ENCODE assay signal across 8 cellular contexts in the genomic region with DNA sequence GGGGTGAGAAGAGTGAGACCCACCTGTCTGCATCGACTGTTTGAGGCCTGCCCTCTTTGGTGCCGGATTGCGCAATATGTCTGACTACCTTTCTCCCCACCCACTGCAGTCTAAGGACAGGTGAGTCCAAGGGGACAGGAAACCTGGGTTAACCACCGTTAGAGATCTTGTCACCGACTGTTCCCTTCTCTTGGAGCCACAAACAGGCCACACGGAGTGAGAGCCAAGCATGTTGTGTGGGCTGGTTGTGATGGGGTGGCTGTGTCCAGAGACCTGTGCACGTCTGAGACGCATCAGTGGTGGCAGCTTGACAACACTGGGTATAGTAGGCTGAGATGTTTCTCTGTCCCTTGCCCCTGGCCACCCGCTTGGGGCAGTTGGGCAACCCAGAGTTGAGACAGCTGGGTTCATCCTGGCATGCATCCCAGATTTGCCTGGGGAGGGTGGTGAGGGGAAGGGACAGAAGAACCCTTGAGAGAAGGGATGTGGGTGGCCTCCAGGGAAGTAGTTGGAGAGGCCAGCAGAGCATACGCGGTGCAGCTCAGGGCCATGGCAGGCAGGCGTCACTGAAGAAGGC. TPM values are rescaled to one million over a fixed set of nuclear protein-coding genes. Genes with fewer than 3 reads are reported as not detected.
A peak's percentile ranks its signal among the peaks of the same experiment; 100 is the strongest.
DNase-seq lines count a peak whose midpoint lies in the region; ATAC-seq lines count a peak whose summit lies in the region.

No MANE protein-coding gene starts in this region.

- H3K4me1 ChIP-seq in CD8-positive, alpha-beta memory T cell (ENCODE audit: insufficient read depth, low read length), result peaks cover 17% of the 10 kb centered on the region

- H3K9me3 Mint-ChIP-seq in CD8-positive, alpha-beta memory T cell, result no peaks in the 10 kb centered on the region
- H3K9me3 Mint-ChIP-seq in activated CD4-positive, alpha-beta T cell treated with anti-CD3 and anti-CD28 coated beads, Interleukin-2, amount 10 ng/mL, durations not matched to agents 7 days and 5 days, result no peaks in the 10 kb centered on the region

- DNase-seq in CD8-positive, alpha-beta memory T cell, result peak in 2 of 5 donors; percentile 27 to 36
- peak; percentile 87 for DNase-seq in NCI-H510A (lab: John Stamatoyannopoulos, UW)
- DNase-seq in foreskin melanocyte, result peak; percentile 62
- DNase-seq in posterior cingulate gyrus, result peak; percentile 76 to 98 (median 93)
- no peak for DNase-seq in activated CD4-positive, alpha-beta T cell treated with anti-CD3 and anti-CD28 coated beads, Interleukin-2, amount 10 ng/mL, durations not matched to agents 7 days and 5 days
- DNase-seq in GDM1 (lab: John Stamatoyannopoulos, UW), result no peak

- no peak overlapping the region for H3K27ac ChIP-seq in CD8-positive, alpha-beta memory T cell (ENCODE audit: low read depth, low read length)

- H3K27me3 Mint-ChIP-seq in CD8-positive, alpha-beta memory T cell, result no peaks in the 10 kb centered on the region
- no peaks in the 10 kb centered on the region for H3K27me3 Mint-ChIP-seq in activated CD4-positive, alpha-beta T cell treated with anti-CD3 and anti-CD28 coated beads, Interleukin-2, amount 10 ng/mL, durations not matched to agents 7 days and 5 days

- peaks cover 54 to 83% (median 61%) of the 10 kb centered on the region in 3 donors for H3K4me1 Mint-ChIP-seq in CD8-positive, alpha-beta memory T cell
- peaks cover 26% of the 10 kb centered on the region for H3K4me1 Mint-ChIP-seq in activated CD4-positive, alpha-beta T cell treated with anti-CD3 and anti-CD28 coated beads, Interleukin-2, amount 10 ng/mL, durations not matched to agents 7 days and 5 days

- peaks cover 0 to 28% (median 4%) of the 10 kb centered on the region in 3 donors for H3K36me3 Mint-ChIP-seq in CD8-positive, alpha-beta memory T cell
- H3K36me3 Mint-ChIP-seq in activated CD4-positive, alpha-beta T cell treated with anti-CD3 and anti-CD28 coated beads, Interleukin-2, amount 10 ng/mL, durations not matched to agents 7 days and 5 days (ENCODE audit: low read depth), result no peaks in the 10 kb centered on the region

- CTCF ChIA-PET in CD8-positive, alpha-beta memory T cell (lab: Charles Lee), result no interaction called here
- CTCF ChIA-PET in activated CD4-positive, alpha-beta T cell treated with anti-CD3 and anti-CD28 coated beads, Interleukin-2, amount 10 ng/mL, durations not matched to agents 7 days and 5 days (lab: Charles Lee), result no interaction called here

- H3K9me3 ChIP-seq in CD8-positive, alpha-beta memory T cell (ENCODE audit: low read length), result no peaks in the 10 kb centered on the region

- intact Hi-C loops in posterior cingulate gyrus (cut with DNase I), result no loop called here

- H3K27me3 ChIP-seq in CD8-positive, alpha-beta memory T cell (ENCODE audit: insufficient read depth, low read length, poor library complexity, severe bottlenecking), result no peaks in the 10 kb centered on the region

- peak overlapping the region in 5 of 7 donors; percentile 22 to 61 (median 57) for H3K4me3 Mint-ChIP-seq in CD8-positive, alpha-beta memory T cell
- no peak overlapping the region for H3K4me3 Mint-ChIP-seq in activated CD4-positive, alpha-beta T cell treated with anti-CD3 and anti-CD28 coated beads, Interleukin-2, amount 10 ng/mL, durations not matched to agents 7 days and 5 days

- H3K36me3 ChIP-seq in CD8-positive, alpha-beta memory T cell (ENCODE audit: insufficient read depth, low read length), result no peaks in the 10 kb centered on the region

- ATAC-seq in HG03565 (IDR thresholded peaks at IDR 0.05; ENCODE audit: unreplicated experiment), result no peak
- no peak for ATAC-seq in HG03175 (IDR thresholded peaks at IDR 0.05; ENCODE audit: unreplicated experiment)

- no peak overlapping the region for H3K4me3 ChIP-seq in CD8-positive, alpha-beta memory T cell (ENCODE audit: low read length)

- H3K27ac Mint-ChIP-seq in CD8-positive, alpha-beta memory T cell, result peak overlapping the region; percentile 67 to 94 (median 86)
- H3K27ac Mint-ChIP-seq in activated CD4-positive, alpha-beta T cell treated with anti-CD3 and anti-CD28 coated beads, Interleukin-2, amount 10 ng/mL, durations not matched to agents 7 days and 5 days, result no peak overlapping the region

- POLR2A ChIA-PET in CD8-positive, alpha-beta memory T cell (lab: Charles Lee), result no interaction called here
- POLR2A ChIA-PET in activated CD4-positive, alpha-beta T cell treated with anti-CD3 and anti-CD28 coated beads, Interleukin-2, amount 10 ng/mL, durations not matched to agents 7 days and 5 days (lab: Charles Lee), result no interaction called here

RNA-seq across cellular contexts. Expression of gene MPRIP, which starts 21.4 kb away (rescaled TPM):
- 100 to 1,000 TPM; 174 to 184 TPM for total RNA-seq in CD8-positive, alpha-beta memory T cell
- 40.3 TPM for polyA plus RNA-seq in CD8-positive, alpha-beta memory T cell
- 100 to 1,000 TPM; 234 to 261 TPM for total RNA-seq in activated CD4-positive, alpha-beta T cell treated with anti-CD3 and anti-CD28 coated beads, Interleukin-2, amount 10 ng/mL, durations not matched to agents 7 days and 5 days

Comparison
In these comparisons a context has a peak if more than half of its experiments do, and no peak if none do; other contexts are left out.
1. DNase-seq: peak in NCI-H510A (single experiment), foreskin melanocyte (single experiment) and posterior cingulate gyrus (10 of 10); none in activated CD4-positive, alpha-beta T cell treated with anti-CD3 and anti-CD28 coated beads, Interleukin-2, amount 10 ng/mL, durations not matched to agents 7 days and 5 days (single experiment) and GDM1 (single experiment).